1 cellular context compared by ENCODE assay signal in the genomic region with DNA sequence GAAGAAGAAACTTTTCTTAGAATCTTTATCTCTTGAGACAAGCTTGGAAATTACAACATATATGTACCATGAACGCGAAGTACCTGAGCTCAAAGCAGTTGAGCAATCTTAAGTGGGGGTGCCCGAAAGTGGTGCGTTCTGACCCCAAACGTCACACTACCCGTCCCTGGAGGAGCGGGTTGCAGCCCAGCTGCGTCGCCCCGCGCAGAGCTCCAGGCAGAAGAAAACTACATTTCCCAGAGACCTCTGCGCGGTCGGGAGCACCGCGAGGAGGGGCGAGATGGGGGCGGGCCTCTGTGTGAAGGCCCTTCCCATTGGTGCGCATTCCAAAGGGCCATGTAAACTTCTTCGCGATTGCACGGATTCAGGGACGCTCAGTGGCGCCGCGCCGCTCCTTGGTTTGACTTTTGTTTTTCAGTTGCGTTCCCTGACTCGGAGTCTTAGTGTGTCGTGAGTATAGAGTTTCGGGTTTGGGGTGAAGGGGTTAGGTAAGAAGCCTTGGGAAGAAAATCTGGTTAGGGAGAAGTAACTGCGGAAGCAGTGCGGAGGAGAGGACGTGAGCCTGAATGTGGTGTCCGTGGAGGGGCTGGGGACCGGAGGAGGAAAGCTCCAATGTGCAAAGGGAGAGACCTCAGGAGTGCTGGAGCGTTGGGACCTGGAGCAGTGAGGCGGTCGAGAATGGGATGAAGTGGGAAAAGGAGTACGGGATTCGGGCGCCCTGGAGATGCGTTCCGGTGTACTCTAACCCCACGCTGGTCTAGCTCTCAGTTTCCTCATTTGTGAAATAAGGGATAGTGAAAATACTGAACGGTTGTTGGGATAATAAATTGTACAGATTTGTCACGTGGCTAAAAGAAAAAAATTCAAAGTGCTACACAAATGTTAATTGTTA.
A peak's percentile ranks its signal among the peaks of the same experiment; 100 is the strongest.
TF ChIP-seq lines count a peak whose summit lies in the region.

A gene (plus strand): TSS at position 410 of the 892 bp plus-strand sequence. CDS start 7,740 bp downstream, outside the sequence.

TF ChIP-seq in HepG2, 621 proteins besides CTCF, POLR2A, EP300 and RAD21 (continued from another document and continues in another):
- TF ChIP-seq, protein P1, sequence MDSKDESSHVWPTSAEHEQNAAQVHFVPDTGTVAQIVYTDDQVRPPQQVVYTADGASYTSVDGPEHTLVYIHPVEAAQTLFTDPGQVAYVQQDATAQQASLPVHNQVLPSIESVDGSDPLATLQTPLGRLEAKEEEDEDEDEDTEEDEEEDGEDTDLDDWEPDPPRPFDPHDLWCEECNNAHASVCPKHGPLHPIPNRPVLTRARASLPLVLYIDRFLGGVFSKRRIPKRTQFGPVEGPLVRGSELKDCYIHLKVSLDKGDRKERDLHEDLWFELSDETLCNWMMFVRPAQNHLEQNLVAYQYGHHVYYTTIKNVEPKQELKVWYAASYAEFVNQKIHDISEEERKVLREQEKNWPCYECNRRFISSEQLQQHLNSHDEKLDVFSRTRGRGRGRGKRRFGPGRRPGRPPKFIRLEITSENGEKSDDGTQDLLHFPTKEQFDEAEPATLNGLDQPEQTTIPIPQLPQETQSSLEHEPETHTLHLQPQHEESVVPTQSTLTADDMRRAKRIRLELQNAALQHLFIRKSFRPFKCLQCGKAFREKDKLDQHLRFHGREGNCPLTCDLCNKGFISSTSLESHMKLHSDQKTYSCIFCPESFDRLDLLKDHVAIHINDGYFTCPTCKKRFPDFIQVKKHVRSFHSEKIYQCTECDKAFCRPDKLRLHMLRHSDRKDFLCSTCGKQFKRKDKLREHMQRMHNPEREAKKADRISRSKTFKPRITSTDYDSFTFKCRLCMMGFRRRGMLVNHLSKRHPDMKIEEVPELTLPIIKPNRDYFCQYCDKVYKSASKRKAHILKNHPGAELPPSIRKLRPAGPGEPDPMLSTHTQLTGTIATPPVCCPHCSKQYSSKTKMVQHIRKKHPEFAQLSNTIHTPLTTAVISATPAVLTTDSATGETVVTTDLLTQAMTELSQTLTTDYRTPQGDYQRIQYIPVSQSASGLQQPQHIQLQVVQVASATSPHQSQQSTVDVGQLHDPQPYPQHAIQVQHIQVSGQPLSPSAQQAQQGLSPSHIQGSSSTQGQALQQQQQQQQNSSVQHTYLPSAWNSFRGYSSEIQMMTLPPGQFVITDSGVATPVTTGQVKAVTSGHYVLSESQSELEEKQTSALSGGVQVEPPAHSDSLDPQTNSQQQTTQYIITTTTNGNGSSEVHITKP (CRISPR knock-in tag; IDR thresholded peaks at IDR 0.05; ENCODE audit: low read depth): peak; percentile 90
- peak; percentile 84 for TF ChIP-seq ATF1 (CRISPR knock-in tag; IDR thresholded peaks at IDR 0.05)
- peak; percentile 24; the same call in 1 of the 2 replicates for TF ChIP-seq TBX3 (IDR thresholded peaks at IDR 0.05; ENCODE audit: borderline replicate concordance)
- TF ChIP-seq HNRNPUL1 (IDR thresholded peaks at IDR 0.05; ENCODE audit: low read depth, low read length): no peak
- TF ChIP-seq, protein P2, sequence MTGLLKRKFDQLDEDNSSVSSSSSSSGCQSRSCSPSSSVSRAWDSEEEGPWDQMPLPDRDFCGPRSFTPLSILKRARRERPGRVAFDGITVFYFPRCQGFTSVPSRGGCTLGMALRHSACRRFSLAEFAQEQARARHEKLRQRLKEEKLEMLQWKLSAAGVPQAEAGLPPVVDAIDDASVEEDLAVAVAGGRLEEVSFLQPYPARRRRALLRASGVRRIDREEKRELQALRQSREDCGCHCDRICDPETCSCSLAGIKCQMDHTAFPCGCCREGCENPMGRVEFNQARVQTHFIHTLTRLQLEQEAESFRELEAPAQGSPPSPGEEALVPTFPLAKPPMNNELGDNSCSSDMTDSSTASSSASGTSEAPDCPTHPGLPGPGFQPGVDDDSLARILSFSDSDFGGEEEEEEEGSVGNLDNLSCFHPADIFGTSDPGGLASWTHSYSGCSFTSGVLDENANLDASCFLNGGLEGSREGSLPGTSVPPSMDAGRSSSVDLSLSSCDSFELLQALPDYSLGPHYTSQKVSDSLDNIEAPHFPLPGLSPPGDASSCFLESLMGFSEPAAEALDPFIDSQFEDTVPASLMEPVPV (CRISPR knock-in tag; IDR thresholded peaks at IDR 0.05): peak; percentile 69; the same call in 1 of the 2 replicates
- TF ChIP-seq, protein P3, sequence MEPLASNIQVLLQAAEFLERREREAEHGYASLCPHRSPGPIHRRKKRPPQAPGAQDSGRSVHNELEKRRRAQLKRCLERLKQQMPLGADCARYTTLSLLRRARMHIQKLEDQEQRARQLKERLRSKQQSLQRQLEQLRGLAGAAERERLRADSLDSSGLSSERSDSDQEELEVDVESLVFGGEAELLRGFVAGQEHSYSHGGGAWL (CRISPR knock-in tag; IDR thresholded peaks at IDR 0.05): peak; percentile 42; the same call in 1 of the 2 replicates
- TF ChIP-seq TARDBP (CRISPR knock-in tag; IDR thresholded peaks at IDR 0.05): peak; percentile 67; the same call in 1 of the 2 replicates
- TF ChIP-seq ZNF160 (CRISPR knock-in tag; IDR thresholded peaks at IDR 0.05): 0 out of 2 replicates have a peak, but pooled peaks have one; percentile 16
- TF ChIP-seq KDM6A (CRISPR knock-in tag; IDR thresholded peaks at IDR 0.05; ENCODE audit: low read depth): no peak
- no peak for TF ChIP-seq NAIF1 (CRISPR knock-in tag; IDR thresholded peaks at IDR 0.05; ENCODE audit: borderline replicate concordance)
- TF ChIP-seq POGZ (CRISPR knock-in tag; IDR thresholded peaks at IDR 0.05): peak; percentile 47; the same call in 1 of the 2 replicates
- peak; percentile 63; the same call in 1 of the 2 replicates for TF ChIP-seq ZNF747 (CRISPR knock-in tag; IDR thresholded peaks at IDR 0.05; ENCODE audit: borderline replicate concordance)
- TF ChIP-seq, protein P4, sequence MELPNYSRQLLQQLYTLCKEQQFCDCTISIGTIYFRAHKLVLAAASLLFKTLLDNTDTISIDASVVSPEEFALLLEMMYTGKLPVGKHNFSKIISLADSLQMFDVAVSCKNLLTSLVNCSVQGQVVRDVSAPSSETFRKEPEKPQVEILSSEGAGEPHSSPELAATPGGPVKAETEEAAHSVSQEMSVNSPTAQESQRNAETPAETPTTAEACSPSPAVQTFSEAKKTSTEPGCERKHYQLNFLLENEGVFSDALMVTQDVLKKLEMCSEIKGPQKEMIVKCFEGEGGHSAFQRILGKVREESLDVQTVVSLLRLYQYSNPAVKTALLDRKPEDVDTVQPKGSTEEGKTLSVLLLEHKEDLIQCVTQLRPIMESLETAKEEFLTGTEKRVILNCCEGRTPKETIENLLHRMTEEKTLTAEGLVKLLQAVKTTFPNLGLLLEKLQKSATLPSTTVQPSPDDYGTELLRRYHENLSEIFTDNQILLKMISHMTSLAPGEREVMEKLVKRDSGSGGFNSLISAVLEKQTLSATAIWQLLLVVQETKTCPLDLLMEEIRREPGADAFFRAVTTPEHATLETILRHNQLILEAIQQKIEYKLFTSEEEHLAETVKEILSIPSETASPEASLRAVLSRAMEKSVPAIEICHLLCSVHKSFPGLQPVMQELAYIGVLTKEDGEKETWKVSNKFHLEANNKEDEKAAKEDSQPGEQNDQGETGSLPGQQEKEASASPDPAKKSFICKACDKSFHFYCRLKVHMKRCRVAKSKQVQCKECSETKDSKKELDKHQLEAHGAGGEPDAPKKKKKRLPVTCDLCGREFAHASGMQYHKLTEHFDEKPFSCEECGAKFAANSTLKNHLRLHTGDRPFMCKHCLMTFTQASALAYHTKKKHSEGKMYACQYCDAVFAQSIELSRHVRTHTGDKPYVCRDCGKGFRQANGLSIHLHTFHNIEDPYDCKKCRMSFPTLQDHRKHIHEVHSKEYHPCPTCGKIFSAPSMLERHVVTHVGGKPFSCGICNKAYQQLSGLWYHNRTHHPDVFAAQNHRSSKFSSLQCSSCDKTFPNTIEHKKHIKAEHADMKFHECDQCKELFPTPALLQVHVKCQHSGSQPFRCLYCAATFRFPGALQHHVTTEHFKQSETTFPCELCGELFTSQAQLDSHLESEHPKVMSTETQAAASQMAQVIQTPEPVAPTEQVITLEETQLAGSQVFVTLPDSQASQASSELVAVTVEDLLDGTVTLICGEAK (IDR thresholded peaks at IDR 0.05): no peak
- TF ChIP-seq, protein P4 (CRISPR knock-in tag; IDR thresholded peaks at IDR 0.05): peak; percentile 52; the same call in 1 of the 2 replicates
- 0 out of 2 replicates have a peak, but pooled peaks have one; percentile 18 for TF ChIP-seq ZMAT3 (CRISPR knock-in tag; conservative IDR thresholded peaks at IDR 0.05)
- TF ChIP-seq HDAC1 (CRISPR knock-in tag; IDR thresholded peaks at IDR 0.05): peak; percentile 89
- TF ChIP-seq ZNF790 (CRISPR knock-in tag; IDR thresholded peaks at IDR 0.05; ENCODE audit: borderline replicate concordance): no peak
- TF ChIP-seq, protein P5, sequence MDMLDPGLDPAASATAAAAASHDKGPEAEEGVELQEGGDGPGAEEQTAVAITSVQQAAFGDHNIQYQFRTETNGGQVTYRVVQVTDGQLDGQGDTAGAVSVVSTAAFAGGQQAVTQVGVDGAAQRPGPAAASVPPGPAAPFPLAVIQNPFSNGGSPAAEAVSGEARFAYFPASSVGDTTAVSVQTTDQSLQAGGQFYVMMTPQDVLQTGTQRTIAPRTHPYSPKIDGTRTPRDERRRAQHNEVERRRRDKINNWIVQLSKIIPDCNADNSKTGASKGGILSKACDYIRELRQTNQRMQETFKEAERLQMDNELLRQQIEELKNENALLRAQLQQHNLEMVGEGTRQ (IDR thresholded peaks at IDR 0.05; ENCODE audit: low read depth, low read length): no peak
- TF ChIP-seq, protein P5 (CRISPR knock-in tag; IDR thresholded peaks at IDR 0.05; ENCODE audit: borderline replicate concordance): 0 out of 2 replicates have a peak, but pooled peaks have one; percentile 15
- peak; percentile 78; the same call in 1 of the 2 replicates for TF ChIP-seq CCDC6 (CRISPR knock-in tag; IDR thresholded peaks at IDR 0.05)
- TF ChIP-seq, protein P6, sequence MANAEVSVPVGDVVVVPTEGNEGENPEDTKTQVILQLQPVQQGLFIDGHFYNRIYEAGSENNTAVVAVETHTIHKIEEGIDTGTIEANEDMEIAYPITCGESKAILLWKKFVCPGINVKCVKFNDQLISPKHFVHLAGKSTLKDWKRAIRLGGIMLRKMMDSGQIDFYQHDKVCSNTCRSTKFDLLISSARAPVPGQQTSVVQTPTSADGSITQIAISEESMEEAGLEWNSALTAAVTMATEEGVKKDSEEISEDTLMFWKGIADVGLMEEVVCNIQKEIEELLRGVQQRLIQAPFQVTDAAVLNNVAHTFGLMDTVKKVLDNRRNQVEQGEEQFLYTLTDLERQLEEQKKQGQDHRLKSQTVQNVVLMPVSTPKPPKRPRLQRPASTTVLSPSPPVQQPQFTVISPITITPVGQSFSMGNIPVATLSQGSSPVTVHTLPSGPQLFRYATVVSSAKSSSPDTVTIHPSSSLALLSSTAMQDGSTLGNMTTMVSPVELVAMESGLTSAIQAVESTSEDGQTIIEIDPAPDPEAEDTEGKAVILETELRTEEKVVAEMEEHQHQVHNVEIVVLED (CRISPR knock-in tag; IDR thresholded peaks at IDR 0.05; ENCODE audit: borderline replicate concordance): peak; percentile 89
- peak; percentile 97 for TF ChIP-seq CHD2 (IDR thresholded peaks at IDR 0.05; ENCODE audit: low read depth, low read length)
- TF ChIP-seq POLR2G (IDR thresholded peaks at IDR 0.05; ENCODE audit: low read depth, low read length): peak; percentile 70
- TF ChIP-seq, protein P7, sequence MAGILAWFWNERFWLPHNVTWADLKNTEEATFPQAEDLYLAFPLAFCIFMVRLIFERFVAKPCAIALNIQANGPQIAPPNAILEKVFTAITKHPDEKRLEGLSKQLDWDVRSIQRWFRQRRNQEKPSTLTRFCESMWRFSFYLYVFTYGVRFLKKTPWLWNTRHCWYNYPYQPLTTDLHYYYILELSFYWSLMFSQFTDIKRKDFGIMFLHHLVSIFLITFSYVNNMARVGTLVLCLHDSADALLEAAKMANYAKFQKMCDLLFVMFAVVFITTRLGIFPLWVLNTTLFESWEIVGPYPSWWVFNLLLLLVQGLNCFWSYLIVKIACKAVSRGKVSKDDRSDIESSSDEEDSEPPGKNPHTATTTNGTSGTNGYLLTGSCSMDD (CRISPR knock-in tag; IDR thresholded peaks at IDR 0.05): no peak
- TF ChIP-seq ZNF350 (CRISPR knock-in tag; IDR thresholded peaks at IDR 0.05; ENCODE audit: borderline replicate concordance, low read depth): peak; percentile 77; the same call in 1 of the 2 replicates
- TF ChIP-seq PHF20 (CRISPR knock-in tag; IDR thresholded peaks at IDR 0.05): peak; percentile 74; the same call in 1 of the 2 replicates
- TF ChIP-seq ZNF781 (CRISPR knock-in tag; IDR thresholded peaks at IDR 0.05; ENCODE audit: borderline replicate concordance, not compliant biosample characterization): peak; percentile 36
- no peak for TF ChIP-seq ZNF616 (CRISPR knock-in tag; IDR thresholded peaks at IDR 0.05; ENCODE audit: low read depth)
- TF ChIP-seq ZNF264 (CRISPR knock-in tag; IDR thresholded peaks at IDR 0.05): peak; percentile 52; the same call in 1 of the 2 replicates
- peak; percentile 33; the same call in 1 of the 2 replicates for TF ChIP-seq KLF6 (CRISPR knock-in tag; IDR thresholded peaks at IDR 0.05)
